In genomic region chr19:35347171-35347929, GRCh38 we compare ENCODE assay signal across 1 cellular context.
TF ChIP-seq lines count a peak whose summit lies in the region.

FFAR1 (plus strand) TSS chr19:35347902; CDS start chr19:35351552, 3,650 bp downstream.

TF ChIP-seq in GM23338, 12 proteins besides CTCF, POLR2A, EP300 and RAD21 (continued from another document):
- no peak for TF ChIP-seq REST (IDR thresholded peaks at IDR 0.05; ENCODE audit: unreplicated experiment)
- no peak for TF ChIP-seq ZNF331 (CRISPR knock-in tag; IDR thresholded peaks at IDR 0.05; ENCODE audit: low read depth)
- TF ChIP-seq POLR2AphosphoS5 (IDR thresholded peaks at IDR 0.05; ENCODE audit: low read depth) = no peak
- TF ChIP-seq NANOG (IDR thresholded peaks at IDR 0.05; ENCODE audit: borderline replicate concordance) = no peak
